1 cellular context compared by ENCODE assay signal in the genomic region with DNA sequence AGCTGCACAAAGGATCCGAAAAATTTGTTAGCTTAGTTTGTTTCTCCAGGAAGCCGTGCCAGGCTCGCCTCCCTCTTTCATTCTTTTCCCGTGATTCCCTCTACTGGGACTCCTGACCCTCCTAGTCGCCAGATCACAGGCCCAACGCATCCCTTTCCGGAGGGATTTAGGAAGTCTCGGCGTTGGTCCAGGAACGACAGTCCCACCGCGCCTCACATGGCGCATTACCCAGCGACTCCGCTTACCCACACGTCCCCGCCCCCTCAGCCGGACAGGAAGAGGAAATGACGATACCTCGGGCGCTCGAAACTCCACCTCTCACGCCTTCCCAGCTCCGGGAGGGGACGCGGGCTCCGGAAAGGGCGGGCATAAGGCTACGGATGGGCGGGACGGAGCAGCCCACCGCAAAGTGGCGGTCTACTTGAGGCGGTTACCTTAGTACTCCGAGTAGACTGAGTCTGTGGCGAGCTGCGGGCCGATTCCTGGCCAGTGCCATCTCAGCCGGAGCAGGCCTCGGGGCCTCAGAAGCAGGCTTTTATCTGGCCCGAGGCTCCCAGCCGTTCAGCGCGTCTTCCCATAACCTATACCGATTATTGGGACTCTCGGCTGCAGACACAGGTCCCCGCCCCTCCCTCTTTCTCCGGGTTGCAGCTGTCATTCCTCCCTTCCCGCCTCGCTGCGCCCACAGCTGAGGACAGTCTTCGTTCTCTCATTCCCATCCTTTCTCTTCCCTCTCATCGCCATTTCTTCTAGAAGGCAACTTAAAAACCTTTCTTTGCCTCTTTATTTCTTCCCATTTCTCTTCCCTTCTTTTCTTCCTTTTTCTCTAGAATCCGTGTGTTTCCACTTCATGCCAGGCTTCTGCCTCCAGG.
TF ChIP-seq lines count a peak whose summit lies in the region.

A gene with protein sequence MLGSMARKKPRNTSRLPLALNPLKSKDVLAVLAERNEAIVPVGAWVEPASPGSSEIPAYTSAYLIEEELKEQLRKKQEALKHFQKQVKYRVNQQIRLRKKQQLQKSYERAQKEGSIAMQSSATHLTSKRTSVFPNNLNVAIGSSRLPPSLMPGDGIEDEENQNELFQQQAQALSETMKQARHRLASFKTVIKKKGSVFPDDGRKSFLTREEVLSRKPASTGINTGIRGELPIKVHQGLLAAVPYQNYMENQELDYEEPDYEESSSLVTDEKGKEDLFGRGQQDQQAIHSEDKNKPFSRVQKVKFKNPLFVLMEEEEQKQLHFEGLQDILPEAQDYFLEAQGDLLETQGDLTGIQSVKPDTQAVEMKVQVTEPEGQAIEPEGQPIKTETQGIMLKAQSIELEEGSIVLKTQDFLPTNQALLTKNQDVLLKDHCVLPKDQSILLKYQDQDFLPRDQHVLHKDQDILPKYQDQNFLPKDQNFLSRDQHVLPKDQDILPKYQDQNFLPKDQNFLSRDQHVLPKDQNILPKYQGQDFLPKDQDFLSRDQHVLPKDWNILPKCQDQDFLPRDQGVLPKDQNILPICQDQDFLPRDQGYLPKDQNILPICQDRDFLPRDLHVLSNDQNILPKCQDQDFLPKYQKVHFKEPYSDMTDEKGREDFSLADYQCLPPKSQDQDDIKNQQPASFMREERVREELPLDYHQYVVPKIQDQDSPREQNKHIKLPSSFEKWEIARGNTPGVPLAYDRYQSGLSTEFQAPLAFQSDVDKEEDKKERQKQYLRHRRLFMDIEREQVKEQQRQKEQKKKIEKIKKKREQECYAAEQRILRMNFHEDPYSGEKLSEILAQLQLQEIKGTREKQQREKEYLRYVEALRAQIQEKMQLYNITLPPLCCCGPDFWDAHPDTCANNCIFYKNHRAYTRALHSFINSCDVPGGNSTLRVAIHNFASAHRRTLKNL (plus strand): TSS at position 450 of the 872 bp plus-strand sequence. CDS start 531 bp downstream, outside the sequence.

TF ChIP-seq in K562, 482 proteins besides CTCF, POLR2A, EP300 and RAD21 (continued from another document and continues in another):
- TF ChIP-seq SMC3 (conservative IDR thresholded peaks at IDR 0.05; ENCODE audit: insufficient read depth, low read depth, low read length) (no peak), STAT5A (IDR thresholded peaks at IDR 0.05; ENCODE audit: borderline replicate concordance, low read length) (no peak), RFX5 (IDR thresholded peaks at IDR 0.05; ENCODE audit: low read depth, low read length) (no peak), ETV5 (CRISPR knock-in tag; IDR thresholded peaks at IDR 0.05; ENCODE audit: low read depth) (peak; percentile 60; the same call in 1 of the 2 replicates), BDP1 (IDR thresholded peaks at IDR 0.05; ENCODE audit: insufficient read depth, insufficient read length) (no peak), ZNF699 (CRISPR knock-in tag; IDR thresholded peaks at IDR 0.05; ENCODE audit: insufficient replicate concordance) (no peak), HDAC1 (IDR thresholded peaks at IDR 0.05) (peak in 1 of 2 experiments; percentile 83; a peak in 2 of 4 replicates), ETS2 (tag; IDR thresholded peaks at IDR 0.05; ENCODE audit: borderline replicate concordance, poor library complexity, severe bottlenecking) (no peak), TRIM24 (IDR thresholded peaks at IDR 0.05) (0 out of 4 replicates have a peak, but pooled peaks of 1 of the 2 experiments have one; percentile 7), YY1 (IDR thresholded peaks at IDR 0.05; ENCODE audit: borderline replicate concordance in 1 of 3, control insufficient read depth in 1 of 3, extremely low read depth in 1 of 3, insufficient read depth in 3 of 3, insufficient read length in 1 of 3, insufficient replicate concordance in 2 of 3, low read depth in 1 of 3, low read length in 2 of 3) (peak in 2 of 3 experiments; percentile 43 to 80), FUS (optimal IDR thresholded peaks at IDR 0.05; ENCODE audit: low read depth, low read length) (no peak), SETDB1 (IDR thresholded peaks at IDR 0.05; ENCODE audit: low read length) (no peak), CHCHD3 (CRISPR knock-in tag; IDR thresholded peaks at IDR 0.05) (no peak), ZNF263 (CRISPR knock-in tag; IDR thresholded peaks at IDR 0.05; ENCODE audit: borderline replicate concordance) (no peak), L3MBTL2 (IDR thresholded peaks at IDR 0.05) (peak; percentile 74; the same call in 1 of the 2 replicates), CREB1 (IDR thresholded peaks at IDR 0.05) (peak; percentile 91), CREB1 (CRISPR knock-in tag; IDR thresholded peaks at IDR 0.05) (peak; percentile 89), EZH2 (IDR thresholded peaks at IDR 0.05; ENCODE audit: borderline replicate concordance, low read depth, low read length) (no peak), XRCC5 (IDR thresholded peaks at IDR 0.05; ENCODE audit: low read depth, low read length) (no peak; the same call in 1 of the 2 replicates), RBFOX2 (IDR thresholded peaks at IDR 0.05; ENCODE audit: low read depth, low read length) (peak; percentile 93), EGR1 (conservative IDR thresholded peaks at IDR 0.05) (peak; percentile 77), KAT8 (IDR thresholded peaks at IDR 0.05; ENCODE audit: low read depth) (0 out of 2 replicates have a peak, but pooled peaks have one; percentile 36), TEAD4 (IDR thresholded peaks at IDR 0.05; ENCODE audit: low read length) (peak; percentile 2; the same call in 1 of the 2 replicates), TEAD4 (CRISPR knock-in tag; IDR thresholded peaks at IDR 0.05; ENCODE audit: borderline replicate concordance) (no peak), BHLHE40 (IDR thresholded peaks at IDR 0.05; ENCODE audit: low read length) (no peak)
- TF ChIP-seq, protein P1, sequence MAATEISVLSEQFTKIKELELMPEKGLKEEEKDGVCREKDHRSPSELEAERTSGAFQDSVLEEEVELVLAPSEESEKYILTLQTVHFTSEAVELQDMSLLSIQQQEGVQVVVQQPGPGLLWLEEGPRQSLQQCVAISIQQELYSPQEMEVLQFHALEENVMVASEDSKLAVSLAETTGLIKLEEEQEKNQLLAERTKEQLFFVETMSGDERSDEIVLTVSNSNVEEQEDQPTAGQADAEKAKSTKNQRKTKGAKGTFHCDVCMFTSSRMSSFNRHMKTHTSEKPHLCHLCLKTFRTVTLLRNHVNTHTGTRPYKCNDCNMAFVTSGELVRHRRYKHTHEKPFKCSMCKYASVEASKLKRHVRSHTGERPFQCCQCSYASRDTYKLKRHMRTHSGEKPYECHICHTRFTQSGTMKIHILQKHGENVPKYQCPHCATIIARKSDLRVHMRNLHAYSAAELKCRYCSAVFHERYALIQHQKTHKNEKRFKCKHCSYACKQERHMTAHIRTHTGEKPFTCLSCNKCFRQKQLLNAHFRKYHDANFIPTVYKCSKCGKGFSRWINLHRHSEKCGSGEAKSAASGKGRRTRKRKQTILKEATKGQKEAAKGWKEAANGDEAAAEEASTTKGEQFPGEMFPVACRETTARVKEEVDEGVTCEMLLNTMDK (IDR thresholded peaks at IDR 0.05; ENCODE audit: borderline replicate concordance, insufficient read depth, low read depth, low read length, poor library complexity, severe bottlenecking), result no peak
- TF ChIP-seq, protein P2, sequence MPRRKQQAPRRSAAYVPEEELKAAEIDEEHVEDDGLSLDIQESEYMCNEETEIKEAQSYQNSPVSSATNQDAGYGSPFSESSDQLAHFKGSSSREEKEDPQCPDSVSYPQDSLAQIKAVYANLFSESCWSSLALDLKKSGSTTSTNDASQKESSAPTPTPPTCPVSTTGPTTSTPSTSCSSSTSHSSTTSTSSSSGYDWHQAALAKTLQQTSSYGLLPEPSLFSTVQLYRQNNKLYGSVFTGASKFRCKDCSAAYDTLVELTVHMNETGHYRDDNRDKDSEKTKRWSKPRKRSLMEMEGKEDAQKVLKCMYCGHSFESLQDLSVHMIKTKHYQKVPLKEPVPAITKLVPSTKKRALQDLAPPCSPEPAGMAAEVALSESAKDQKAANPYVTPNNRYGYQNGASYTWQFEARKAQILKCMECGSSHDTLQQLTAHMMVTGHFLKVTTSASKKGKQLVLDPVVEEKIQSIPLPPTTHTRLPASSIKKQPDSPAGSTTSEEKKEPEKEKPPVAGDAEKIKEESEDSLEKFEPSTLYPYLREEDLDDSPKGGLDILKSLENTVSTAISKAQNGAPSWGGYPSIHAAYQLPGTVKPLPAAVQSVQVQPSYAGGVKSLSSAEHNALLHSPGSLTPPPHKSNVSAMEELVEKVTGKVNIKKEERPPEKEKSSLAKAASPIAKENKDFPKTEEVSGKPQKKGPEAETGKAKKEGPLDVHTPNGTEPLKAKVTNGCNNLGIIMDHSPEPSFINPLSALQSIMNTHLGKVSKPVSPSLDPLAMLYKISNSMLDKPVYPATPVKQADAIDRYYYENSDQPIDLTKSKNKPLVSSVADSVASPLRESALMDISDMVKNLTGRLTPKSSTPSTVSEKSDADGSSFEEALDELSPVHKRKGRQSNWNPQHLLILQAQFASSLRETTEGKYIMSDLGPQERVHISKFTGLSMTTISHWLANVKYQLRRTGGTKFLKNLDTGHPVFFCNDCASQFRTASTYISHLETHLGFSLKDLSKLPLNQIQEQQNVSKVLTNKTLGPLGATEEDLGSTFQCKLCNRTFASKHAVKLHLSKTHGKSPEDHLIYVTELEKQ (CRISPR knock-in tag; IDR thresholded peaks at IDR 0.05), result no peak
- TF ChIP-seq, protein P3, sequence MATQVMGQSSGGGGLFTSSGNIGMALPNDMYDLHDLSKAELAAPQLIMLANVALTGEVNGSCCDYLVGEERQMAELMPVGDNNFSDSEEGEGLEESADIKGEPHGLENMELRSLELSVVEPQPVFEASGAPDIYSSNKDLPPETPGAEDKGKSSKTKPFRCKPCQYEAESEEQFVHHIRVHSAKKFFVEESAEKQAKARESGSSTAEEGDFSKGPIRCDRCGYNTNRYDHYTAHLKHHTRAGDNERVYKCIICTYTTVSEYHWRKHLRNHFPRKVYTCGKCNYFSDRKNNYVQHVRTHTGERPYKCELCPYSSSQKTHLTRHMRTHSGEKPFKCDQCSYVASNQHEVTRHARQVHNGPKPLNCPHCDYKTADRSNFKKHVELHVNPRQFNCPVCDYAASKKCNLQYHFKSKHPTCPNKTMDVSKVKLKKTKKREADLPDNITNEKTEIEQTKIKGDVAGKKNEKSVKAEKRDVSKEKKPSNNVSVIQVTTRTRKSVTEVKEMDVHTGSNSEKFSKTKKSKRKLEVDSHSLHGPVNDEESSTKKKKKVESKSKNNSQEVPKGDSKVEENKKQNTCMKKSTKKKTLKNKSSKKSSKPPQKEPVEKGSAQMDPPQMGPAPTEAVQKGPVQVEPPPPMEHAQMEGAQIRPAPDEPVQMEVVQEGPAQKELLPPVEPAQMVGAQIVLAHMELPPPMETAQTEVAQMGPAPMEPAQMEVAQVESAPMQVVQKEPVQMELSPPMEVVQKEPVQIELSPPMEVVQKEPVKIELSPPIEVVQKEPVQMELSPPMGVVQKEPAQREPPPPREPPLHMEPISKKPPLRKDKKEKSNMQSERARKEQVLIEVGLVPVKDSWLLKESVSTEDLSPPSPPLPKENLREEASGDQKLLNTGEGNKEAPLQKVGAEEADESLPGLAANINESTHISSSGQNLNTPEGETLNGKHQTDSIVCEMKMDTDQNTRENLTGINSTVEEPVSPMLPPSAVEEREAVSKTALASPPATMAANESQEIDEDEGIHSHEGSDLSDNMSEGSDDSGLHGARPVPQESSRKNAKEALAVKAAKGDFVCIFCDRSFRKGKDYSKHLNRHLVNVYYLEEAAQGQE (CRISPR knock-in tag; IDR thresholded peaks at IDR 0.05; ENCODE audit: low read depth), result no peak
- TF ChIP-seq, protein P4, sequence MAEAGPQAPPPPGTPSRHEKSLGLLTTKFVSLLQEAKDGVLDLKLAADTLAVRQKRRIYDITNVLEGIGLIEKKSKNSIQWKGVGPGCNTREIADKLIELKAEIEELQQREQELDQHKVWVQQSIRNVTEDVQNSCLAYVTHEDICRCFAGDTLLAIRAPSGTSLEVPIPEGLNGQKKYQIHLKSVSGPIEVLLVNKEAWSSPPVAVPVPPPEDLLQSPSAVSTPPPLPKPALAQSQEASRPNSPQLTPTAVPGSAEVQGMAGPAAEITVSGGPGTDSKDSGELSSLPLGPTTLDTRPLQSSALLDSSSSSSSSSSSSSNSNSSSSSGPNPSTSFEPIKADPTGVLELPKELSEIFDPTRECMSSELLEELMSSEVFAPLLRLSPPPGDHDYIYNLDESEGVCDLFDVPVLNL (CRISPR knock-in tag; IDR thresholded peaks at IDR 0.05; ENCODE audit: low read depth), result no peak
- TF ChIP-seq, protein P5, sequence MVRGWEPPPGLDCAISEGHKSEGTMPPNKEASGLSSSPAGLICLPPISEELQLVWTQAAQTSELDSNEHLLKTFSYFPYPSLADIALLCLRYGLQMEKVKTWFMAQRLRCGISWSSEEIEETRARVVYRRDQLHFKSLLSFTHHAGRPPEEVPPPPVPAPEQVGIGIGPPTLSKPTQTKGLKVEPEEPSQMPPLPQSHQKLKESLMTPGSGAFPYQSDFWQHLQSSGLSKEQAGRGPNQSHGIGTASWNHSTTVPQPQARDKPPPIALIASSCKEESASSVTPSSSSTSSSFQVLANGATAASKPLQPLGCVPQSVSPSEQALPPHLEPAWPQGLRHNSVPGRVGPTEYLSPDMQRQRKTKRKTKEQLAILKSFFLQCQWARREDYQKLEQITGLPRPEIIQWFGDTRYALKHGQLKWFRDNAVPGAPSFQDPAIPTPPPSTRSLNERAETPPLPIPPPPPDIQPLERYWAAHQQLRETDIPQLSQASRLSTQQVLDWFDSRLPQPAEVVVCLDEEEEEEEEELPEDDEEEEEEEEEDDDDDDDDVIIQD (CRISPR knock-in tag; IDR thresholded peaks at IDR 0.05), result no peak
- TF ChIP-seq, protein P6, sequence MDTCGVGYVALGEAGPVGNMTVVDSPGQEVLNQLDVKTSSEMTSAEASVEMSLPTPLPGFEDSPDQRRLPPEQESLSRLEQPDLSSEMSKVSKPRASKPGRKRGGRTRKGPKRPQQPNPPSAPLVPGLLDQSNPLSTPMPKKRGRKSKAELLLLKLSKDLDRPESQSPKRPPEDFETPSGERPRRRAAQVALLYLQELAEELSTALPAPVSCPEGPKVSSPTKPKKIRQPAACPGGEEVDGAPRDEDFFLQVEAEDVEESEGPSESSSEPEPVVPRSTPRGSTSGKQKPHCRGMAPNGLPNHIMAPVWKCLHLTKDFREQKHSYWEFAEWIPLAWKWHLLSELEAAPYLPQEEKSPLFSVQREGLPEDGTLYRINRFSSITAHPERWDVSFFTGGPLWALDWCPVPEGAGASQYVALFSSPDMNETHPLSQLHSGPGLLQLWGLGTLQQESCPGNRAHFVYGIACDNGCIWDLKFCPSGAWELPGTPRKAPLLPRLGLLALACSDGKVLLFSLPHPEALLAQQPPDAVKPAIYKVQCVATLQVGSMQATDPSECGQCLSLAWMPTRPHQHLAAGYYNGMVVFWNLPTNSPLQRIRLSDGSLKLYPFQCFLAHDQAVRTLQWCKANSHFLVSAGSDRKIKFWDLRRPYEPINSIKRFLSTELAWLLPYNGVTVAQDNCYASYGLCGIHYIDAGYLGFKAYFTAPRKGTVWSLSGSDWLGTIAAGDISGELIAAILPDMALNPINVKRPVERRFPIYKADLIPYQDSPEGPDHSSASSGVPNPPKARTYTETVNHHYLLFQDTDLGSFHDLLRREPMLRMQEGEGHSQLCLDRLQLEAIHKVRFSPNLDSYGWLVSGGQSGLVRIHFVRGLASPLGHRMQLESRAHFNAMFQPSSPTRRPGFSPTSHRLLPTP (IDR thresholded peaks at IDR 0.05; ENCODE audit: borderline replicate concordance, extremely low read depth, insufficient read length), result no peak
- TF ChIP-seq, protein P7, sequence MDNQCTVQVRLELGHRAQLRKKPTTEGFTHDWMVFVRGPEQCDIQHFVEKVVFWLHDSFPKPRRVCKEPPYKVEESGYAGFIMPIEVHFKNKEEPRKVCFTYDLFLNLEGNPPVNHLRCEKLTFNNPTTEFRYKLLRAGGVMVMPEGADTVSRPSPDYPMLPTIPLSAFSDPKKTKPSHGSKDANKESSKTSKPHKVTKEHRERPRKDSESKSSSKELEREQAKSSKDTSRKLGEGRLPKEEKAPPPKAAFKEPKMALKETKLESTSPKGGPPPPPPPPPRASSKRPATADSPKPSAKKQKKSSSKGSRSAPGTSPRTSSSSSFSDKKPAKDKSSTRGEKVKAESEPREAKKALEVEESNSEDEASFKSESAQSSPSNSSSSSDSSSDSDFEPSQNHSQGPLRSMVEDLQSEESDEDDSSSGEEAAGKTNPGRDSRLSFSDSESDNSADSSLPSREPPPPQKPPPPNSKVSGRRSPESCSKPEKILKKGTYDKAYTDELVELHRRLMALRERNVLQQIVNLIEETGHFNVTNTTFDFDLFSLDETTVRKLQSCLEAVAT (IDR thresholded peaks at IDR 0.05), result peak in 1 of 2 experiments; percentile 76; a peak in 3 of 4 replicates
